Comparison of ENCODE assay signal across 15 cellular contexts in the genomic region with DNA sequence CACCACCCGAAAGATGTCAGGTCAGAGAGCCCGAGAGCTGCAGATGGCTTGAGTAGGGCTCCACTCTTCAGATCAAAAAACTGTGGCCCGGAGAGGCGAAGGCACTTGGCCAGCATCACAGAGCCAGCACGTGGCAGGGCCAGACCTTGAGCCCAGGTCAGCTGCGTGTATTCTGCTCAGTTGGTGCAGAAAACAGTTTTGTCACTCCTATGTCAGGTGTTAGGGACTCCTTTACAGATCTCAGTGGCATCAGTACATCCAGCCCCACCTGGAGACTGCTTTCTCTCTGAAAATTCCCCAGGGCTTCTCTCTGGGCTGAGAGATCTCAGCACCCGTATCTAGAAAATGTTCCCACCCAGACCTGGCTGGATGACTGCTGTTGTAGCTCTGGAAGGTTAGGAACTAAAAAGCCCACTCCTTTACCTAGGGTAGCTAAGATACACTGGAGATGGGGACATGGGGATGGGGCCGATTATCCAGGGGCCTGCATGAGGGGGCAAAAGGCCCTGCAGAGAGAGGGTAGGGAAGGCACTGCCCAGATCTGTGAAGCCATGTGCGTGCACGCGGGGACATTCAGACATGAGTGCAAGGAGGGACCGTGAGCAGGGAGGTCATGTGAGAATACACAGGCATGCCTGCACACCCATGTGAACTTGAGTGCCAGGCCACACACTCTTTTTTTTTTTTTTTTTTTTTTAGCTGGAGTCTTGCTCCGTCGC. TPM values are rescaled to one million over a fixed set of nuclear protein-coding genes. Genes with fewer than 3 reads are reported as not detected.
A peak's percentile ranks its signal among the peaks of the same experiment; 100 is the strongest.
DNase-seq lines count a peak whose midpoint lies in the region; ATAC-seq and TF ChIP-seq lines count a peak whose summit lies in the region.
"Had no signal": no experiment of that assay in that cellular context is flagged by ENCODE, and none has a peak within 500 bp of the region (broad histone marks: within the 10 kb centered on the region; RNA-seq: fewer than 3 reads in every experiment).

No MANE protein-coding gene starts in this region.

- no peak overlapping the region for H3K4me3 Mint-ChIP-seq in activated naive CD4-positive, alpha-beta T cell treated with anti-CD3 and anti-CD28 coated beads, Interleukin-2, amount 10 ng/mL, durations not matched to agents 7 days and 5 days
- peak overlapping the region; percentile 43 for H3K4me3 Mint-ChIP-seq in central memory CD8-positive, alpha-beta T cell
- peak overlapping the region in 7 of 10 donors; percentile 24 to 51 (median 38) for H3K4me3 Mint-ChIP-seq in naive thymus-derived CD8-positive, alpha-beta T cell

- CTCF ChIA-PET in activated naive CD4-positive, alpha-beta T cell treated with anti-CD3 and anti-CD28 coated beads, Interleukin-2, amount 10 ng/mL, durations not matched to agents 7 days and 5 days (lab: Charles Lee), result interaction anchor here (0.9 to 8.5 kb wide), 3 partner anchors 10 to 45 kb away, joined by 3 to 139 read pairs (median 3); partner anchors contain the start of genes APOA5 and ZPR1

- no peak for TF ChIP-seq CTCF in thyroid gland (IDR thresholded peaks at IDR 0.05)
- TF ChIP-seq CTCF in heart left ventricle (IDR thresholded peaks at IDR 0.05), result no peak

- H3K27ac ChIP-seq in thyroid gland (peak overlapping the region; percentile 67 to 97 (median 96)), heart left ventricle (no peak overlapping the region)
- H3K27ac ChIP-seq: A549, RWPE1 had no signal

- H3K36me3 Mint-ChIP-seq in activated naive CD4-positive, alpha-beta T cell treated with anti-CD3 and anti-CD28 coated beads, Interleukin-2, amount 10 ng/mL, durations not matched to agents 7 days and 5 days, result no peaks in the 10 kb centered on the region
- peaks cover 3% of the 10 kb centered on the region for H3K36me3 Mint-ChIP-seq in central memory CD8-positive, alpha-beta T cell (ENCODE audit: insufficient read depth)
- no peaks in the 10 kb centered on the region for H3K36me3 Mint-ChIP-seq in naive thymus-derived CD8-positive, alpha-beta T cell

- H3K36me3 ChIP-seq in thyroid gland (no peaks in the 10 kb centered on the region), heart left ventricle (no peaks in the 10 kb centered on the region)
- H3K36me3 ChIP-seq: MG63 had no signal

- POLR2A ChIA-PET in naive thymus-derived CD8-positive, alpha-beta T cell (lab: Charles Lee), result interaction anchor here (1.0 to 5.7 kb wide), 3 partner anchors 19 to 261 kb away, joined by 4 to 60 read pairs (median 9); no protein-coding TSS in a partner anchor

- 68 to 71% methylated on average over 12 to 14 of the region's 14 CpGs for WGBS in thyroid gland, 2 donors
- WGBS in heart left ventricle, 4 donors, result 76 to 84% (median 78%) methylated on average over 14 of the region's 14 CpGs

- intact Hi-C loops in thyroid gland (cut with DNase I), result no loop called here
- intact Hi-C loops in heart left ventricle (cut with DNase I), result loop anchor here in 3 of 10 donors (2.0 to 5.0 kb wide), 2 partner anchors 42 to 43 kb away; partner anchors contain the start of gene APOA5 (in 3 of the 3)

- peaks cover 36% of the 10 kb centered on the region for H3K27me3 Mint-ChIP-seq in activated naive CD4-positive, alpha-beta T cell treated with anti-CD3 and anti-CD28 coated beads, Interleukin-2, amount 10 ng/mL, durations not matched to agents 7 days and 5 days
- H3K27me3 Mint-ChIP-seq in central memory CD8-positive, alpha-beta T cell, result no peaks in the 10 kb centered on the region
- no peaks in the 10 kb centered on the region for H3K27me3 Mint-ChIP-seq in naive thymus-derived CD8-positive, alpha-beta T cell

- no peak for ATAC-seq in central memory CD8-positive, alpha-beta T cell (replicated peaks; ENCODE audit: extremely low read depth, poor library complexity, severe bottlenecking)
- no peak for ATAC-seq in naive thymus-derived CD8-positive, alpha-beta T cell
- ATAC-seq in GM18873 (IDR thresholded peaks at IDR 0.05; ENCODE audit: low FRiP score, unreplicated experiment), result no peak
- no peak for ATAC-seq in GM21723 (IDR thresholded peaks at IDR 0.05; ENCODE audit: unreplicated experiment)
- ATAC-seq in heart left ventricle, result no peak
- ATAC-seq: A549 had no signal

- H3K27me3 ChIP-seq in thyroid gland (no peaks in the 10 kb centered on the region), heart left ventricle (no peaks in the 10 kb centered on the region)
- H3K27me3 ChIP-seq: MG63 had no signal

- H3K4me1 Mint-ChIP-seq in activated naive CD4-positive, alpha-beta T cell treated with anti-CD3 and anti-CD28 coated beads, Interleukin-2, amount 10 ng/mL, durations not matched to agents 7 days and 5 days, result peaks cover 16% of the 10 kb centered on the region
- H3K4me1 Mint-ChIP-seq in central memory CD8-positive, alpha-beta T cell, result peaks cover 17% of the 10 kb centered on the region
- H3K4me1 Mint-ChIP-seq in naive thymus-derived CD8-positive, alpha-beta T cell, result peaks cover 5 to 18% (median 14%) of the 10 kb centered on the region in 4 donors

- no peaks in the 10 kb centered on the region for H3K9me3 Mint-ChIP-seq in activated naive CD4-positive, alpha-beta T cell treated with anti-CD3 and anti-CD28 coated beads, Interleukin-2, amount 10 ng/mL, durations not matched to agents 7 days and 5 days
- no peaks in the 10 kb centered on the region for H3K9me3 Mint-ChIP-seq in central memory CD8-positive, alpha-beta T cell
- no peaks in the 10 kb centered on the region for H3K9me3 Mint-ChIP-seq in naive thymus-derived CD8-positive, alpha-beta T cell

- H3K4me3 ChIP-seq in thyroid gland (replicated peaks in 1 of 3) (no peak overlapping the region), heart left ventricle (no peak overlapping the region)
- H3K4me3 ChIP-seq: A549, MG63 had no signal

- no peaks in the 10 kb centered on the region for H3K9me3 ChIP-seq in thyroid gland
- no peaks in the 10 kb centered on the region for H3K9me3 ChIP-seq in heart left ventricle
- H3K9me3 ChIP-seq: A549, MG63 had no signal

- TF ChIP-seq POLR2A in thyroid gland (IDR thresholded peaks at IDR 0.05), result no peak
- no peak for TF ChIP-seq POLR2A in heart left ventricle (IDR thresholded peaks at IDR 0.05)

- H3K4me1 ChIP-seq in thyroid gland, result peaks cover 37 to 49% of the 10 kb centered on the region in 2 donors
- H3K4me1 ChIP-seq in heart left ventricle, result peaks cover 0 to 47% (median 24%) of the 10 kb centered on the region in 12 donors

- DNase-seq in activated naive CD4-positive, alpha-beta T cell treated with anti-CD3 and anti-CD28 coated beads, Interleukin-2, amount 10 ng/mL, durations not matched to agents 7 days and 5 days, result peak; percentile 19
- DNase-seq in activated naive CD4-positive, alpha-beta T cell treated with Interleukin-2 at 50 U/mL for 16 hours, result no peak
- no peak for DNase-seq in central memory CD8-positive, alpha-beta T cell (ENCODE audit: low spot score in 2 of 2)
- DNase-seq in naive thymus-derived CD8-positive, alpha-beta T cell, result no peak
- DNase-seq in thyroid gland, result peak; percentile 66 to 71
- no peak for DNase-seq in heart left ventricle
- DNase-seq: H9; MG63; NCI-H1092 treated with DMSO at 0.1 percent for 48 hours; NCI-H1694 treated with DMSO at 0.1 percent for 48 hours; NK-92 treated with Interleukin-12 subunit alpha and Interleukin-12 subunit beta, amount 100 ng/mL, for 24 hours had no signal

- no peak overlapping the region for H3K27ac Mint-ChIP-seq in activated naive CD4-positive, alpha-beta T cell treated with anti-CD3 and anti-CD28 coated beads, Interleukin-2, amount 10 ng/mL, durations not matched to agents 7 days and 5 days
- H3K27ac Mint-ChIP-seq in central memory CD8-positive, alpha-beta T cell (ENCODE audit: low read depth), result no peak overlapping the region
- peak overlapping the region in 3 of 10 donors; percentile 27 to 66 (median 38) for H3K27ac Mint-ChIP-seq in naive thymus-derived CD8-positive, alpha-beta T cell
- H3K27ac Mint-ChIP-seq: H9 had no signal

RNA-seq across cellular contexts. Expression of gene APOA1, which starts 3.4 kb away (rescaled TPM):
- total RNA-seq in naive thymus-derived CD8-positive, alpha-beta T cell, result 1 to 10 TPM in 1 of 2 experiments, under 1 TPM in 1; 0.81 to 1.3 TPM
- under 1 TPM; 0.17 to 0.29 (median 0.19) TPM for polyA plus RNA-seq in naive thymus-derived CD8-positive, alpha-beta T cell
- total RNA-seq in thyroid gland (10 to 100 TPM in 1 of 4 donors, 1 to 10 TPM in 3; 2.2 to 23.2 (median 8.3) TPM), heart left ventricle (100 to 1,000 TPM in 2 of 9 donors, 10 to 100 TPM in 6, 1 to 10 TPM in 1; 10.0 to 383 (median 59.3) TPM)
- 100 to 1,000 TPM in 1 of 2 donors, 10 to 100 TPM in 1; 87.7 to 422 TPM for polyA plus RNA-seq in heart left ventricle

RNA-seq across cellular contexts. Expression of gene APOC3, which starts 4.3 kb away (rescaled TPM):
- total RNA-seq in naive thymus-derived CD8-positive, alpha-beta T cell, result not detected
- not detected for polyA plus RNA-seq in naive thymus-derived CD8-positive, alpha-beta T cell
- total RNA-seq in thyroid gland (not detected), heart left ventricle (1 to 10 TPM in 1 of 9 donors, under 1 TPM in 1, not detected in 7; 0.39 to 9.9 TPM)
- polyA plus RNA-seq in heart left ventricle, result not detected
- total RNA-seq: H9 had no signal
- polyA plus RNA-seq: A549 had no signal

RNA-seq across cellular contexts. Expression of gene APOA4, which starts 10.9 kb away (rescaled TPM):
- total RNA-seq in naive thymus-derived CD8-positive, alpha-beta T cell, result not detected
- not detected for polyA plus RNA-seq in naive thymus-derived CD8-positive, alpha-beta T cell
- total RNA-seq in thyroid gland (not detected), heart left ventricle (not detected)
- under 1 TPM in 1 of 2 donors, not detected in 1; 0.86 TPM for polyA plus RNA-seq in heart left ventricle
- total RNA-seq: H9 had no signal
- polyA plus RNA-seq: A549 had no signal

RNA-seq across cellular contexts. Expression of gene APOA5, which starts 42.3 kb away (rescaled TPM):
- not detected for total RNA-seq in naive thymus-derived CD8-positive, alpha-beta T cell
- polyA plus RNA-seq in naive thymus-derived CD8-positive, alpha-beta T cell, result not detected
- total RNA-seq in thyroid gland (not detected), heart left ventricle (not detected)
- polyA plus RNA-seq in heart left ventricle, result not detected
- polyA plus RNA-seq: A549 had no signal

RNA-seq across cellular contexts. Expression of gene ZPR1, which starts 46.2 kb away (rescaled TPM):
- total RNA-seq in naive thymus-derived CD8-positive, alpha-beta T cell, result 10 to 100 TPM; 66.5 to 74.4 TPM
- polyA plus RNA-seq in naive thymus-derived CD8-positive, alpha-beta T cell, result 10 to 100 TPM; 29.5 to 42.9 (median 36.1) TPM
- 10 to 100 TPM; 23.5 to 39.5 (median 24.0) TPM for total RNA-seq in thyroid gland
- 10 to 100 TPM in 8 of 9 donors, 1 to 10 TPM in 1; 9.7 to 48.7 (median 27.1) TPM for total RNA-seq in heart left ventricle
- 10 to 100 TPM in 1 of 2 donors, 1 to 10 TPM in 1; 6.2 to 59.4 TPM for polyA plus RNA-seq in heart left ventricle

Comparison
In these comparisons a context has a peak if more than half of its experiments do, and no peak if none do; other contexts are left out.
1. DNase-seq: peak in activated naive CD4-positive, alpha-beta T cell treated with anti-CD3 and anti-CD28 coated beads, Interleukin-2, amount 10 ng/mL, durations not matched to agents 7 days and 5 days (single experiment) and thyroid gland (2 of 2); none in activated naive CD4-positive, alpha-beta T cell treated with Interleukin-2 at 50 U/mL for 16 hours (single experiment), central memory CD8-positive, alpha-beta T cell (0 of 2), naive thymus-derived CD8-positive, alpha-beta T cell (0 of 10) and heart left ventricle (0 of 5).
2. H3K27ac ChIP-seq: peak in thyroid gland (3 of 3); none in heart left ventricle (0 of 12).